8 cellular contexts compared by ENCODE assay signal in the genomic region with DNA sequence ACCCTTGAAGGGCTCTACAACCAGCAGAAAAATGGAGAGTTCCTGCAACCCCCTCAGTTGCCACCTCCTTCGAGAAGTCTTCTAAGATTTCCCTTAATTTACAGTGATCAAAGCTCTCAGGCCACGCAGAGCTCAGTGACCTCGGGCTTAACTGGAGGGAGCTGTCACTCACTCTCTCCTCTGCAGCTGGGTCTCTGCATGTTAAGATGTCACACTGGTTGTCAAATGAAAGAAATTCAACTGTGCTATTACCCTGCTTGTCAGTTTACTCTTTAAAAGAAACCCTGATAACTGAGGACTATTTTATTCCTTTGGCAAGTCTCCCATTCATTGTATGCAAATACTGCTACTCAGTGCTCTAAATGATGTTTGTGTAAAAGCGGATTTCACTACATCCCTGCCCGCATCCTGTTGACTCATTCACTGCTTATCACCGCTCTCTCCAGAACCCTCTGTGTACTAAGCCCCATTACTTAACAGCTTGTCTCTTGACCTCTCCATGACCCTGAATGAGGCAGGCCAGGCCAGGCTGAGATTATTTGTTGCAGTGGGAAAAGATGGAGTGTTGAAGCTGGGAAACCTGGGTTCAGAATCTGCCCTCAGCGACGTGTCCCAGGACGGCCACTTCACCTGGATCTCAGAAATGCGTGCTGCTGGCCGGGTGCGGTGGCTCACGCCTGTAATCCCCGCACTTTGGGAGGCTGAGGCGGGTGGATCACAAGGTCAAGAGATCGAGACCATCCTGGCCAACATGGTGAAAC. TPM values are rescaled to one million over a fixed set of nuclear protein-coding genes. Genes with fewer than 3 reads are reported as not detected.
A peak's percentile ranks its signal among the peaks of the same experiment; 100 is the strongest.
DNase-seq lines count a peak whose midpoint lies in the region; ATAC-seq and TF ChIP-seq lines count a peak whose summit lies in the region.

No MANE protein-coding gene starts in this region.

- ATAC-seq in HG03095 (IDR thresholded peaks at IDR 0.05; ENCODE audit: unreplicated experiment) (no peak), HG02610 (IDR thresholded peaks at IDR 0.05; ENCODE audit: unreplicated experiment) (no peak)

- peak overlapping the region; percentile 34 for H3K27ac Mint-ChIP-seq in T-helper 2 cell treated with Interferon-gamma antibody and Interleukin-4, amounts not matched to agents 5 μg/mL and 100 μg/mL, for 36 hours

- H3K27me3 Mint-ChIP-seq in T-helper 2 cell treated with Interferon-gamma antibody and Interleukin-4, amounts not matched to agents 5 μg/mL and 100 μg/mL, for 36 hours (ENCODE audit: low read depth), result no peaks in the 10 kb centered on the region

- no peak for TF ChIP-seq CTCF in astrocyte of the cerebellum (IDR thresholded peaks at IDR 0.05; ENCODE audit: low read depth, low read length, missing control alignments)

- in situ Hi-C loops in Caki2 (cut with HindIII; ENCODE audit: low pct_unique_long_range_greater_than_20kb, low sequenced_read_pairs), result no loop called here
- in situ Hi-C loops in astrocyte of the cerebellum (cut with HindIII; ENCODE audit: low sequenced_read_pairs), result no loop called here

- peak overlapping the region; percentile 68 for H3K4me3 Mint-ChIP-seq in T-helper 2 cell treated with Interferon-gamma antibody and Interleukin-4, amounts not matched to agents 5 μg/mL and 100 μg/mL, for 36 hours

- peaks cover 4% of the 10 kb centered on the region for H3K9me3 Mint-ChIP-seq in T-helper 2 cell treated with Interferon-gamma antibody and Interleukin-4, amounts not matched to agents 5 μg/mL and 100 μg/mL, for 36 hours

- DNase-seq in Caki2 (ENCODE audit: low read depth) (peak; percentile 89), HPDE6-E6E7 (ENCODE audit: extremely low spot score) (peak; percentile 94), astrocyte of the cerebellum (ENCODE audit: low read depth) (peak; percentile 87), kidney glomerular epithelial cell (lab: John Stamatoyannopoulos, UW) (peak; percentile 93)
- peak; percentile 64 for DNase-seq in T-helper 2 cell treated with Interferon-gamma antibody and Interleukin-4, amounts not matched to agents 5 μg/mL and 100 μg/mL, for 36 hours (ENCODE audit: low spot score)
- DNase-seq in stimulated activated CD8-positive, alpha-beta memory T cell treated with anti-CD3 and anti-CD28 coated beads, Interleukin-4, amount 100 ng/mL, for 24 hours (ENCODE audit: low read depth), result peak; percentile 34

- H3K4me3 ChIP-seq in astrocyte of the cerebellum (ENCODE audit: low read depth, low read length), result no peak overlapping the region

- peaks cover 30% of the 10 kb centered on the region for H3K36me3 Mint-ChIP-seq in T-helper 2 cell treated with Interferon-gamma antibody and Interleukin-4, amounts not matched to agents 5 μg/mL and 100 μg/mL, for 36 hours (ENCODE audit: low read depth)

- peaks cover 22% of the 10 kb centered on the region for H3K4me1 Mint-ChIP-seq in T-helper 2 cell treated with Interferon-gamma antibody and Interleukin-4, amounts not matched to agents 5 μg/mL and 100 μg/mL, for 36 hours (ENCODE audit: low read depth)

RNA-seq across cellular contexts. Expression of a gene that starts 13.7 kb away (rescaled TPM):
- total RNA-seq in Caki2 (2014; rRNA removed; shearing (Covaris generic); ENCODE audit: low replicate concordance), result 489 and 550 TPM in 2 replicates

RNA-seq across cellular contexts. Expression of a gene that starts 39.6 kb away (rescaled TPM):
- not detected in 2 replicates for total RNA-seq in Caki2 (2014; rRNA removed; shearing (Covaris generic); ENCODE audit: low replicate concordance)

Comparison
In these comparisons a context has a peak if more than half of its experiments do, and no peak if none do; other contexts are left out.
1. DNase-seq: peak in every context shown above with its lines; median percentile 94 in HPDE6-E6E7; 93 in kidney glomerular epithelial cell; 89 in Caki2; 87 in astrocyte of the cerebellum; 64 in T-helper 2 cell treated with Interferon-gamma antibody and Interleukin-4, amounts not matched to agents 5 μg/mL and 100 μg/mL, for 36 hours; 34 in stimulated activated CD8-positive, alpha-beta memory T cell treated with anti-CD3 and anti-CD28 coated beads, Interleukin-4, amount 100 ng/mL, for 24 hours.